Comparison of ENCODE assay signal across 3 cellular contexts in genomic region chr4:153310793-153311192, GRCh38.
A peak's percentile ranks its signal among the peaks of the same experiment; 100 is the strongest.
TF ChIP-seq lines count a peak whose summit lies in the region.

No MANE protein-coding gene starts in this region.

TF ChIP-seq in liver, 16 proteins besides CTCF, POLR2A, EP300 and RAD21 (continued from another document):
- TF ChIP-seq MAX (IDR thresholded peaks at IDR 0.05) = peak; percentile 18
- TF ChIP-seq RXRA (IDR thresholded peaks at IDR 0.05) = peak; percentile 77 to 87
- TF ChIP-seq JUND (IDR thresholded peaks at IDR 0.05) = no peak
- peak; percentile 29 for TF ChIP-seq HNF4G (IDR thresholded peaks at IDR 0.05)
- no peak for TF ChIP-seq ATF3 (IDR thresholded peaks at IDR 0.05)
- TF ChIP-seq REST (IDR thresholded peaks at IDR 0.05) = no peak

TF ChIP-seq in HepG2, 621 proteins besides CTCF, POLR2A, EP300 and RAD21 (continued from another document):
- TF ChIP-seq CSRNP1 (CRISPR knock-in tag; IDR thresholded peaks at IDR 0.05) (no peak), ZHX1 (CRISPR knock-in tag; IDR thresholded peaks at IDR 0.05; ENCODE audit: low read depth) (no peak), ZNF512B (CRISPR knock-in tag; IDR thresholded peaks at IDR 0.05; ENCODE audit: borderline replicate concordance) (no peak), ZIK1 (CRISPR knock-in tag; IDR thresholded peaks at IDR 0.05; ENCODE audit: borderline replicate concordance, low read depth) (no peak), ONECUT2 (CRISPR knock-in tag; IDR thresholded peaks at IDR 0.05) (no peak), EZH2 (conservative IDR thresholded peaks at IDR 0.05; ENCODE audit: low read depth, low read length) (no peak), PHF8 (CRISPR knock-in tag; IDR thresholded peaks at IDR 0.05) (no peak), AGO1 (IDR thresholded peaks at IDR 0.05; ENCODE audit: low read depth, low read length, poor library complexity, severe bottlenecking) (no peak)
TF ChIP-seq in HepG2: peak in this region for 0.

TF ChIP-seq in WTC11, 78 proteins besides CTCF, POLR2A, EP300 and RAD21:
- TF ChIP-seq STAT6 (CRISPR knock-in tag; conservative IDR thresholded peaks at IDR 0.05; ENCODE audit: low read depth) (no peak), ATF2 (CRISPR knock-in tag; IDR thresholded peaks at IDR 0.05; ENCODE audit: borderline replicate concordance, low read depth) (no peak), NR1H2 (CRISPR knock-in tag; IDR thresholded peaks at IDR 0.05) (no peak), AR (CRISPR knock-in tag; IDR thresholded peaks at IDR 0.05) (no peak), ARID4B (CRISPR knock-in tag; IDR thresholded peaks at IDR 0.05; ENCODE audit: borderline replicate concordance) (no peak), ZNF423 (CRISPR knock-in tag; IDR thresholded peaks at IDR 0.05) (no peak), USF2 (CRISPR knock-in tag; IDR thresholded peaks at IDR 0.05) (no peak), HMGA2 (CRISPR knock-in tag; IDR thresholded peaks at IDR 0.05) (no peak), ATF3 (CRISPR knock-in tag; conservative IDR thresholded peaks at IDR 0.05) (no peak), CREM (CRISPR knock-in tag; IDR thresholded peaks at IDR 0.05) (no peak), ZNF512 (CRISPR knock-in tag; IDR thresholded peaks at IDR 0.05; ENCODE audit: borderline replicate concordance) (no peak), CREB1 (CRISPR knock-in tag; IDR thresholded peaks at IDR 0.05) (no peak), TEAD1 (CRISPR knock-in tag; IDR thresholded peaks at IDR 0.05) (no peak), KAT7 (CRISPR knock-in tag; IDR thresholded peaks at IDR 0.05; ENCODE audit: borderline replicate concordance) (no peak), ZNF121 (CRISPR knock-in tag; IDR thresholded peaks at IDR 0.05) (no peak), NFYB (CRISPR knock-in tag; conservative IDR thresholded peaks at IDR 0.05; ENCODE audit: low read depth) (no peak), ZSCAN18 (CRISPR knock-in tag; IDR thresholded peaks at IDR 0.05) (no peak)
TF ChIP-seq in WTC11: peak in this region for 0.
